2 cellular contexts compared by ENCODE assay signal in genomic region chr5:32605766-32606152, GRCh38.
TF ChIP-seq lines count a peak whose summit lies in the region.

No MANE protein-coding gene starts in this region.

TF ChIP-seq in SK-N-SH treated with all-trans-retinoic acid at 6 μM for 48 hours, 23 proteins besides CTCF, POLR2A, EP300 and RAD21 (continued from another document):
- TF ChIP-seq POU6F1 (CRISPR knock-in tag; IDR thresholded peaks at IDR 0.05; ENCODE audit: borderline replicate concordance, low read depth) = no peak

TF ChIP-seq in SK-N-SH, 30 proteins besides CTCF, POLR2A, EP300 and RAD21 (continued from another document):
- TF ChIP-seq PBX3 (IDR thresholded peaks at IDR 0.05) (no peak), MEF2A (IDR thresholded peaks at IDR 0.05; ENCODE audit: borderline replicate concordance, low read depth) (no peak), TAF1 (IDR thresholded peaks at IDR 0.05; ENCODE audit: borderline replicate concordance, low read depth, low read length) (no peak), FOXJ3 (CRISPR knock-in tag; IDR thresholded peaks at IDR 0.05) (no peak), TCF12 (IDR thresholded peaks at IDR 0.05) (no peak), NRF1 (IDR thresholded peaks at IDR 0.05; ENCODE audit: low read depth, low read length) (no peak)
